9 cellular contexts compared by ENCODE assay signal in genomic region chr11:11849127-11849746, GRCh38. TPM values are rescaled to one million over a fixed set of nuclear protein-coding genes. Genes with fewer than 3 reads are reported as not detected.
DNase-seq lines count a peak whose midpoint lies in the region; ATAC-seq and TF ChIP-seq lines count a peak whose summit lies in the region.
"Had no signal": no experiment of that assay in that cellular context is flagged by ENCODE, and none has a peak within 500 bp of the region (broad histone marks: within the 10 kb centered on the region; RNA-seq: fewer than 3 reads in every experiment).

No MANE protein-coding gene starts in this region.

- H2BK5ac ChIP-seq in neuronal stem cell (ENCODE audit: low read length) = no peak overlapping the region

- TF ChIP-seq EP300 in esophagus muscularis mucosa (IDR thresholded peaks at IDR 0.05) = no peak

- peaks cover 82% of the 10 kb centered on the region for H3K4me1 ChIP-seq in CD8-positive, alpha-beta memory T cell (ENCODE audit: insufficient read depth, low read length)
- H3K4me1 ChIP-seq in esophagus muscularis mucosa = peaks cover 65 to 98% (median 91%) of the 10 kb centered on the region in 4 donors
- peaks cover 2 to 3% of the 10 kb centered on the region in 2 donors for H3K4me1 ChIP-seq in neuronal stem cell (ENCODE audit: control insufficient read depth in 2 of 2, insufficient read depth in 1 of 2, low read depth in 1 of 2, low read length in 2 of 2)
- H3K4me1 ChIP-seq in tibial artery = peaks cover 0 to 98% (median 43%) of the 10 kb centered on the region in 4 donors

- H3K23ac ChIP-seq in neuronal stem cell (ENCODE audit: low read depth, low read length, poor library complexity) = no peak overlapping the region

- intact Hi-C loops in esophagus muscularis mucosa (cut with DNase I) = loop anchor here (10.0 kb wide), 1 partner anchor 56 kb away; no protein-coding TSS in a partner anchor
- intact Hi-C loops in tibial artery (cut with DNase I; ENCODE audit: low total_unique reads) = no loop called here

- H3K36me3 Mint-ChIP-seq in CD8-positive, alpha-beta memory T cell = peaks cover 0 to 2% (median 0%) of the 10 kb centered on the region in 3 donors
- peaks cover 2% of the 10 kb centered on the region for H3K36me3 Mint-ChIP-seq in activated CD8-positive, alpha-beta memory T cell treated with anti-CD3 and anti-CD28 coated beads, Interleukin-2, amount 10 ng/mL, durations not matched to agents 7 days and 5 days

- no peak overlapping the region for H2BK120ac ChIP-seq in neuronal stem cell (ENCODE audit: low read depth, low read length)

- WGBS in esophagus muscularis mucosa = 49% methylated on average over 3 of the region's 3 CpGs
- WGBS in neuronal stem cell (ENCODE audit: extremely low coverage in 2 of 2, insufficient read length in 2 of 2, insufficient replicate concordance in 1 of 2), 2 donors = no CpG with 5 or more reads among the region's 3 CpGs

- H2AK5ac ChIP-seq in neuronal stem cell (ENCODE audit: low read depth, low read length) = no peak overlapping the region

- ATAC-seq in GM19324 (IDR thresholded peaks at IDR 0.05; ENCODE audit: low FRiP score, unreplicated experiment) (peak; percentile 81), HG03354 (IDR thresholded peaks at IDR 0.05; ENCODE audit: poor library complexity, severe bottlenecking, unreplicated experiment) (peak; percentile 87)
- ATAC-seq in activated CD8-positive, alpha-beta memory T cell treated with anti-CD3 and anti-CD28 coated beads, Interleukin-2, amount 10 ng/mL, durations not matched to agents 7 days and 5 days = peak; percentile 81

- H4K91ac ChIP-seq in neuronal stem cell (ENCODE audit: low read depth, low read length, poor library complexity) = no peak overlapping the region

- no peaks in the 10 kb centered on the region for H3K79me1 ChIP-seq in neuronal stem cell (ENCODE audit: low read depth, low read length)

- H3K14ac ChIP-seq in neuronal stem cell (ENCODE audit: low read length) = no peak overlapping the region

- peaks cover 54 to 58% (median 58%) of the 10 kb centered on the region in 3 donors for H3K4me1 Mint-ChIP-seq in CD8-positive, alpha-beta memory T cell
- H3K4me1 Mint-ChIP-seq in activated CD8-positive, alpha-beta memory T cell treated with anti-CD3 and anti-CD28 coated beads, Interleukin-2, amount 10 ng/mL, durations not matched to agents 7 days and 5 days = peaks cover 69% of the 10 kb centered on the region

- POLR2A ChIA-PET in CD8-positive, alpha-beta memory T cell (lab: Charles Lee) = no interaction called here

- H3K27ac ChIP-seq in CD8-positive, alpha-beta memory T cell (ENCODE audit: low read depth, low read length) = no peak overlapping the region
- peak overlapping the region; percentile 45 to 98 (median 55) for H3K27ac ChIP-seq in esophagus muscularis mucosa (replicated peaks in 1 of 4)
- no peak overlapping the region for H3K27ac ChIP-seq in neuronal stem cell (replicated peaks; ENCODE audit: low read length)
- H3K27ac ChIP-seq in tibial artery = peak overlapping the region; percentile 42 to 65
- H3K27ac ChIP-seq: SK-N-MC had no signal

- TF ChIP-seq POLR2A in esophagus muscularis mucosa (IDR thresholded peaks at IDR 0.05; ENCODE audit: low read depth) = no peak

- H3K36me3 ChIP-seq in CD8-positive, alpha-beta memory T cell (ENCODE audit: insufficient read depth, low read length) = no peaks in the 10 kb centered on the region
- no peaks in the 10 kb centered on the region for H3K36me3 ChIP-seq in esophagus muscularis mucosa
- peaks cover 0 to under 1% of the 10 kb centered on the region in 2 donors for H3K36me3 ChIP-seq in neuronal stem cell (replicated peaks in 1 of 2; ENCODE audit: control insufficient read depth in 2 of 2, insufficient read depth in 2 of 2, low read length in 2 of 2)
- no peaks in the 10 kb centered on the region for H3K36me3 ChIP-seq in tibial artery

- CTCF ChIA-PET in CD8-positive, alpha-beta memory T cell (lab: Charles Lee) = interaction anchor here (0.6 to 3.0 kb wide), 15 partner anchors 11 to 1056 kb away, joined by 3 to 20 read pairs (median 3); no protein-coding TSS in a partner anchor
- CTCF ChIA-PET in activated CD8-positive, alpha-beta memory T cell treated with anti-CD3 and anti-CD28 coated beads, Interleukin-2, amount 10 ng/mL, durations not matched to agents 7 days and 5 days (lab: Charles Lee) = interaction anchor here (0.6 to 2.9 kb wide), 23 partner anchors 8 to 1042 kb away, joined by 3 to 12 read pairs (median 5); no protein-coding TSS in a partner anchor

- peak overlapping the region in 5 of 7 donors; percentile 7 to 59 (median 9) for H3K4me3 Mint-ChIP-seq in CD8-positive, alpha-beta memory T cell
- no peak overlapping the region for H3K4me3 Mint-ChIP-seq in activated CD8-positive, alpha-beta memory T cell treated with anti-CD3 and anti-CD28 coated beads, Interleukin-2, amount 10 ng/mL, durations not matched to agents 7 days and 5 days

- no peaks in the 10 kb centered on the region for H3K27me3 Mint-ChIP-seq in CD8-positive, alpha-beta memory T cell
- H3K27me3 Mint-ChIP-seq in activated CD8-positive, alpha-beta memory T cell treated with anti-CD3 and anti-CD28 coated beads, Interleukin-2, amount 10 ng/mL, durations not matched to agents 7 days and 5 days = no peaks in the 10 kb centered on the region

- no peaks in the 10 kb centered on the region for H3K9me3 ChIP-seq in CD8-positive, alpha-beta memory T cell (ENCODE audit: low read length)
- H3K9me3 ChIP-seq in esophagus muscularis mucosa = no peaks in the 10 kb centered on the region
- H3K9me3 ChIP-seq in neuronal stem cell (replicated peaks in 1 of 2; ENCODE audit: control insufficient read depth in 2 of 2, insufficient read depth in 1 of 2, low read depth in 1 of 2, low read length in 2 of 2) = peaks cover 0 to 22% of the 10 kb centered on the region in 2 donors
- H3K9me3 ChIP-seq in tibial artery = no peaks in the 10 kb centered on the region

- no peak overlapping the region for H3K9ac ChIP-seq in neuronal stem cell (ENCODE audit: low read depth, low read length, poor library complexity)

- H3K4me2 ChIP-seq in neuronal stem cell (ENCODE audit: insufficient read depth, low read length, poor library complexity, severe bottlenecking) = no peak overlapping the region

- H2BK15ac ChIP-seq in neuronal stem cell (ENCODE audit: low read length) = no peak overlapping the region

- H3K9me3 Mint-ChIP-seq in CD8-positive, alpha-beta memory T cell = no peaks in the 10 kb centered on the region
- no peaks in the 10 kb centered on the region for H3K9me3 Mint-ChIP-seq in activated CD8-positive, alpha-beta memory T cell treated with anti-CD3 and anti-CD28 coated beads, Interleukin-2, amount 10 ng/mL, durations not matched to agents 7 days and 5 days (ENCODE audit: low read depth)

- TF ChIP-seq CTCF in esophagus muscularis mucosa (IDR thresholded peaks at IDR 0.05) (peak; percentile 42 to 61 (median 48)), tibial artery (IDR thresholded peaks at IDR 0.05) (peak; percentile 38 to 40)

- H2AFZ ChIP-seq in neuronal stem cell (ENCODE audit: low read length) = no peak overlapping the region

- peak; percentile 34 to 76 (median 60) for DNase-seq in CD8-positive, alpha-beta memory T cell
- peak; percentile 76 for DNase-seq in NCI-H82 (lab: John Stamatoyannopoulos, UW)
- peak; percentile 75 for DNase-seq in activated CD8-positive, alpha-beta memory T cell treated with anti-CD3 and anti-CD28 coated beads, Interleukin-2, amount 10 ng/mL, durations not matched to agents 7 days and 5 days
- no peak for DNase-seq in esophagus muscularis mucosa (ENCODE audit: extremely low spot score)
- DNase-seq in neuronal stem cell (ENCODE audit: low spot score) = peak; percentile 48
- DNase-seq in tibial artery = peak in 1 of 2 donors; percentile 46

- no peak overlapping the region for H3K4ac ChIP-seq in neuronal stem cell (ENCODE audit: low read length)

- H3K18ac ChIP-seq in neuronal stem cell (ENCODE audit: low read length) = no peak overlapping the region

- H3K27ac Mint-ChIP-seq in CD8-positive, alpha-beta memory T cell = peak overlapping the region in 7 of 8 donors; percentile 27 to 78 (median 63)
- peak overlapping the region; percentile 57 for H3K27ac Mint-ChIP-seq in activated CD8-positive, alpha-beta memory T cell treated with anti-CD3 and anti-CD28 coated beads, Interleukin-2, amount 10 ng/mL, durations not matched to agents 7 days and 5 days

- no peak overlapping the region for H2BK12ac ChIP-seq in neuronal stem cell (ENCODE audit: low read length)

- no peak overlapping the region for H4K8ac ChIP-seq in neuronal stem cell (ENCODE audit: low read depth, low read length)

- H3K27me3 ChIP-seq in CD8-positive, alpha-beta memory T cell (ENCODE audit: insufficient read depth, low read length, poor library complexity, severe bottlenecking) = no peaks in the 10 kb centered on the region
- H3K27me3 ChIP-seq in esophagus muscularis mucosa (no peaks in the 10 kb centered on the region), neuronal stem cell (ENCODE audit: control insufficient read depth in 3 of 3, insufficient read depth in 3 of 3, low read depth in 1 of 3, low read length in 3 of 3) (no peaks in the 10 kb centered on the region), tibial artery (no peaks in the 10 kb centered on the region)

- no peak overlapping the region for H3K4me3 ChIP-seq in CD8-positive, alpha-beta memory T cell (ENCODE audit: low read length)
- H3K4me3 ChIP-seq in esophagus muscularis mucosa (no peak overlapping the region), neuronal stem cell (ENCODE audit: low read length in 2 of 2) (no peak overlapping the region), tibial artery (no peak overlapping the region)
- H3K4me3 ChIP-seq: SK-N-MC had no signal

RNA-seq across cellular contexts. Expression of gene USP47, which starts 7.5 kb away (rescaled TPM):
- total RNA-seq in CD8-positive, alpha-beta memory T cell = 10 to 100 TPM; 47.0 to 50.2 TPM
- 53.8 TPM for polyA plus RNA-seq in CD8-positive, alpha-beta memory T cell
- total RNA-seq in activated CD8-positive, alpha-beta memory T cell treated with anti-CD3 and anti-CD28 coated beads, Interleukin-2, amount 10 ng/mL, durations not matched to agents 7 days and 5 days = 10 to 100 TPM; 40.1 to 44.8 TPM
- total RNA-seq in esophagus muscularis mucosa = 100 to 1,000 TPM in 2 of 4 donors, 10 to 100 TPM in 2; 86.2 to 112 (median 96.5) TPM
- polyA plus RNA-seq in neuronal stem cell (2013, experiment 1 of 2) = 26.5 TPM
- 27.4 TPM for polyA plus RNA-seq in neuronal stem cell (2013, experiment 2 of 2)

Comparison
In these comparisons a context has a peak if more than half of its experiments do, and no peak if none do; other contexts are left out.
1. H3K27ac ChIP-seq: peak in esophagus muscularis mucosa (4 of 4) and tibial artery (2 of 2); none in CD8-positive, alpha-beta memory T cell (single experiment) and neuronal stem cell (single experiment).
2. Peak in every context shown above with its lines, with median percentiles within 50 percentile points of each other: ATAC-seq.